25 cellular contexts compared by ENCODE assay signal in genomic region chr3:126956361-126956760, GRCh38. TPM values are rescaled to one million over a fixed set of nuclear protein-coding genes. Genes with fewer than 3 reads are reported as not detected.
DNase-seq lines count a peak whose midpoint lies in the region; ATAC-seq, FAIRE-seq and TF ChIP-seq lines count a peak whose summit lies in the region.
"Had no signal": no experiment of that assay in that cellular context is flagged by ENCODE, and none has a peak within 500 bp of the region (broad histone marks: within the 10 kb centered on the region; RNA-seq: fewer than 3 reads in every experiment).

No MANE protein-coding gene starts in this region.

- H3K9ac ChIP-seq in kidney (ENCODE audit: low read length in 2 of 2) = no peak overlapping the region

- no peak for ATAC-seq in upper lobe of right lung
- ATAC-seq: activated naive CD8-positive, alpha-beta T cell treated with anti-CD3 and anti-CD28 coated beads, Interleukin-2, amount 50 U/mL, for 24 hours; SK-N-SH treated with all-trans-retinoic acid at 6 μM for 48 hours had no signal

- H3K27ac ChIP-seq in kidney (ENCODE audit: low read depth in 2 of 2, low read length in 2 of 2) (no peak overlapping the region), upper lobe of right lung (no peak overlapping the region), uterus (no peak overlapping the region)

- intact Hi-C loops in kidney (cut with DNase I) = no loop called here
- intact Hi-C loops in upper lobe of right lung (cut with DNase I) = no loop called here
- intact Hi-C loops in uterus (cut with DNase I; ENCODE audit: low total_unique reads) = no loop called here

- no peak overlapping the region for H3K4me3 ChIP-seq in kidney (ENCODE audit: low read length in 2 of 2)
- no peak overlapping the region for H3K4me3 ChIP-seq in upper lobe of right lung
- no peak overlapping the region for H3K4me3 ChIP-seq in uterus
- H3K4me3 ChIP-seq: lung, ovary had no signal

- no peak for FAIRE-seq in kidney (lab: Jason Lieb, UNC)
- FAIRE-seq in GM19239 (lab: Jason Lieb, UNC) = no peak
- FAIRE-seq: endothelial cell of umbilical vein had no signal

- H3K36me3 ChIP-seq in kidney (ENCODE audit: control insufficient read depth in 1 of 2, insufficient read depth in 2 of 2, low read length in 2 of 2) (peaks cover 0 to 4% of the 10 kb centered on the region in 2 donors), upper lobe of right lung (no peaks in the 10 kb centered on the region), uterus (no peaks in the 10 kb centered on the region)
- H3K36me3 ChIP-seq: ovary had no signal

- in situ Hi-C loops in SK-MEL-5 (cut with HindIII; ENCODE audit: low pct_unique_long_range_greater_than_20kb, low sequenced_read_pairs) = no loop called here

- no peaks in the 10 kb centered on the region for H3K9me3 ChIP-seq in kidney (ENCODE audit: control insufficient read depth in 1 of 2, low read length in 2 of 2)
- no peaks in the 10 kb centered on the region for H3K9me3 ChIP-seq in upper lobe of right lung
- no peaks in the 10 kb centered on the region for H3K9me3 ChIP-seq in uterus
- H3K9me3 ChIP-seq: ovary had no signal

- H3K4me1 ChIP-seq in kidney (ENCODE audit: control insufficient read depth in 1 of 2, insufficient read depth in 1 of 2, low read depth in 1 of 2, low read length in 2 of 2) = peaks cover 0 to 7% of the 10 kb centered on the region in 2 donors
- H3K4me1 ChIP-seq in upper lobe of right lung = peaks cover 9% of the 10 kb centered on the region
- H3K4me1 ChIP-seq in uterus = no peaks in the 10 kb centered on the region

- TF ChIP-seq POLR2A in uterus (IDR thresholded peaks at IDR 0.05) = no peak

- TF ChIP-seq CTCF in kidney (IDR thresholded peaks at IDR 0.05; ENCODE audit: borderline replicate concordance, extremely low read depth, insufficient read depth) (no peak), upper lobe of right lung (IDR thresholded peaks at IDR 0.05) (no peak), uterus (IDR thresholded peaks at IDR 0.05) (no peak)

- H3K27me3 ChIP-seq in upper lobe of right lung (no peaks in the 10 kb centered on the region), uterus (no peaks in the 10 kb centered on the region)
- H3K27me3 ChIP-seq: ovary had no signal

- DNase-seq in NCI-H1694 treated with DMSO at 0.1 percent for 48 hours (lab: John Stamatoyannopoulos, UW) (peak; percentile 36), SK-MEL-5 (ENCODE audit: low read depth, low spot score) (peak; percentile 26), kidney (peak; percentile 39), upper lobe of right lung (peak; percentile 13), uterus (no peak), DMS53 treated with DMSO at 0.1 percent for 48 hours (lab: John Stamatoyannopoulos, UW; ENCODE audit: unreplicated experiment) (no peak), GM19239 (ENCODE audit: insufficient read length, low spot score) (no peak)
- DNase-seq: activated CD4-positive, alpha-beta T cell treated with anti-CD3 and anti-CD28 coated beads for 4 hours; activated CD8-positive, alpha-beta memory T cell treated with anti-CD3 and anti-CD28 coated beads for 24 hours; activated gamma-delta T cell treated with Interleukin-2 at 50 U/mL for 16 hours; activated naive CD8-positive, alpha-beta T cell treated with anti-CD3 and anti-CD28 coated beads, Interleukin-2, amount 50 U/mL, for 24 hours; activated T-cell treated with anti-CD3 and anti-CD28 coated beads, Interleukin-2, amount 50 U/mL, for 1 hour; CD4-positive, CD25-positive, alpha-beta regulatory T cell; H9; IMR-90; islet precursor cell; NCI-H1105; NCI-H2029; NCI-H345; NCI-H748 treated with DMSO at 0.1 percent for 48 hours; stimulated activated CD4-positive, alpha-beta T cell treated with anti-CD3 and anti-CD28 coated beads, Interleukin-2, amount 100 ng/mL, for 48 hours had no signal

RNA-seq across cellular contexts. Expression of gene PLXNA1, which starts 26.6 kb away (rescaled TPM):
- 39.9 and 43.8 TPM in 2 replicates for total RNA-seq in SK-MEL-5 (2014; rRNA removed; shearing (Covaris generic))
- polyA plus RNA-seq in SK-MEL-5 (2015; cell fraction: cytosol; rRNA removed) = 77.8 and 104 TPM in 2 replicates
- 195 and 196 TPM in 2 replicates for polyA plus RNA-seq in SK-MEL-5 (2015; cell fraction: nucleus; rRNA removed)
- 29.0 TPM for total RNA-seq in kidney
- polyA plus RNA-seq in kidney (ENCODE audit: insufficient read depth, low read depth, low replicate concordance) = 5.3 TPM
- total RNA-seq in upper lobe of right lung = 53.5 TPM
- 10 to 100 TPM in 3 of 4 donors, 1 to 10 TPM in 1; 6.7 to 38.2 (median 16.9) TPM for total RNA-seq in uterus

Comparison
In these comparisons a context has a peak if more than half of its experiments do, and no peak if none do; other contexts are left out.
1. DNase-seq: peak in NCI-H1694 treated with DMSO at 0.1 percent for 48 hours (single experiment), SK-MEL-5 (single experiment), kidney (single experiment) and upper lobe of right lung (single experiment); none in uterus (0 of 2), DMS53 treated with DMSO at 0.1 percent for 48 hours (single experiment) and GM19239 (single experiment).